Comparison of ENCODE assay signal across 1 cellular context in genomic region chr7:143391462-143392404, GRCh38.
TF ChIP-seq lines count a peak whose summit lies in the region.

No MANE protein-coding gene starts in this region.

TF ChIP-seq in HepG2, 621 proteins besides CTCF, POLR2A, EP300 and RAD21 (continued from another document and continues in another):
- TF ChIP-seq ZBTB49 (CRISPR knock-in tag; IDR thresholded peaks at IDR 0.05; ENCODE audit: borderline replicate concordance): no peak
- no peak for TF ChIP-seq ZSCAN5A (CRISPR knock-in tag; IDR thresholded peaks at IDR 0.05; ENCODE audit: borderline replicate concordance)
- peak; percentile 48; the same call in 1 of the 2 replicates for TF ChIP-seq ELF1 (CRISPR knock-in tag; IDR thresholded peaks at IDR 0.05)
- TF ChIP-seq, protein P1, sequence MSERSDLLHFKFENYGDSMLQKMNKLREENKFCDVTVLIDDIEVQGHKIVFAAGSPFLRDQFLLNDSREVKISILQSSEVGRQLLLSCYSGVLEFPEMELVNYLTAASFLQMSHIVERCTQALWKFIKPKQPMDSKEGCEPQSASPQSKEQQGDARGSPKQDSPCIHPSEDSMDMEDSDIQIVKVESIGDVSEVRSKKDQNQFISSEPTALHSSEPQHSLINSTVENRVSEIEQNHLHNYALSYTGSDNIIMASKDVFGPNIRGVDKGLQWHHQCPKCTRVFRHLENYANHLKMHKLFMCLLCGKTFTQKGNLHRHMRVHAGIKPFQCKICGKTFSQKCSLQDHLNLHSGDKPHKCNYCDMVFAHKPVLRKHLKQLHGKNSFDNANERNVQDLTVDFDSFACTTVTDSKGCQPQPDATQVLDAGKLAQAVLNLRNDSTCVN (CRISPR knock-in tag; IDR thresholded peaks at IDR 0.05; ENCODE audit: borderline replicate concordance): no peak
- no peak for TF ChIP-seq SRSF1 (optimal IDR thresholded peaks at IDR 0.05; ENCODE audit: low read depth, low read length)
- TF ChIP-seq ADNP (CRISPR knock-in tag; IDR thresholded peaks at IDR 0.05): no peak
- TF ChIP-seq SMYD3 (CRISPR knock-in tag; IDR thresholded peaks at IDR 0.05): no peak
- TF ChIP-seq NKX3-1 (CRISPR knock-in tag; IDR thresholded peaks at IDR 0.05): no peak
- TF ChIP-seq ZNF576 (CRISPR knock-in tag; IDR thresholded peaks at IDR 0.05): no peak
- no peak for TF ChIP-seq TFDP2 (CRISPR knock-in tag; IDR thresholded peaks at IDR 0.05)
- TF ChIP-seq, protein P2, sequence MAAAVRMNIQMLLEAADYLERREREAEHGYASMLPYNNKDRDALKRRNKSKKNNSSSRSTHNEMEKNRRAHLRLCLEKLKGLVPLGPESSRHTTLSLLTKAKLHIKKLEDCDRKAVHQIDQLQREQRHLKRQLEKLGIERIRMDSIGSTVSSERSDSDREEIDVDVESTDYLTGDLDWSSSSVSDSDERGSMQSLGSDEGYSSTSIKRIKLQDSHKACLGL (CRISPR knock-in tag; IDR thresholded peaks at IDR 0.05): no peak
- TF ChIP-seq AKNA (CRISPR knock-in tag; IDR thresholded peaks at IDR 0.05; ENCODE audit: borderline replicate concordance): no peak
- TF ChIP-seq ZNF878 (CRISPR knock-in tag; IDR thresholded peaks at IDR 0.05): no peak
- TF ChIP-seq MBNL3 (CRISPR knock-in tag; conservative IDR thresholded peaks at IDR 0.05): no peak
- TF ChIP-seq FOXO1 (CRISPR knock-in tag; IDR thresholded peaks at IDR 0.05): no peak
- TF ChIP-seq ZKSCAN1 (IDR thresholded peaks at IDR 0.05; ENCODE audit: low read length): no peak
- TF ChIP-seq, protein P3, sequence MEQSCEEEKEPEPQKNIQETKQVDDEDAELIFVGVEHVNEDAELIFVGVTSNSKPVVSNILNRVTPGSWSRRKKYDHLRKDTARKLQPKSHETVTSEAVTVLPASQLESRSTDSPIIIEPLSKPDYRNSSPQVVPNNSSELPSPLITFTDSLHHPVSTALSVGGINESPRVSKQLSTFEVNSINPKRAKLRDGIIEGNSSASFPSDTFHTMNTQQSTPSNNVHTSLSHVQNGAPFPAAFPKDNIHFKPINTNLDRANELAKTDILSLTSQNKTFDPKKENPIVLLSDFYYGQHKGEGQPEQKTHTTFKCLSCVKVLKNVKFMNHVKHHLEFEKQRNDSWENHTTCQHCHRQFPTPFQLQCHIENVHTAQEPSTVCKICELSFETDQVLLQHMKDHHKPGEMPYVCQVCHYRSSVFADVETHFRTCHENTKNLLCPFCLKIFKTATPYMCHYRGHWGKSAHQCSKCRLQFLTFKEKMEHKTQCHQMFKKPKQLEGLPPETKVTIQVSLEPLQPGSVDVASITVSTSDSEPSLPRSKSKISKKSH (CRISPR knock-in tag; IDR thresholded peaks at IDR 0.05; ENCODE audit: borderline replicate concordance): no peak
- TF ChIP-seq ZNF639 (CRISPR knock-in tag; conservative IDR thresholded peaks at IDR 0.05): no peak
- TF ChIP-seq ZNF18 (CRISPR knock-in tag; IDR thresholded peaks at IDR 0.05; ENCODE audit: insufficient replicate concordance): no peak
- TF ChIP-seq ZNF530 (CRISPR knock-in tag; IDR thresholded peaks at IDR 0.05; ENCODE audit: low read depth): no peak
- TF ChIP-seq, protein P4, sequence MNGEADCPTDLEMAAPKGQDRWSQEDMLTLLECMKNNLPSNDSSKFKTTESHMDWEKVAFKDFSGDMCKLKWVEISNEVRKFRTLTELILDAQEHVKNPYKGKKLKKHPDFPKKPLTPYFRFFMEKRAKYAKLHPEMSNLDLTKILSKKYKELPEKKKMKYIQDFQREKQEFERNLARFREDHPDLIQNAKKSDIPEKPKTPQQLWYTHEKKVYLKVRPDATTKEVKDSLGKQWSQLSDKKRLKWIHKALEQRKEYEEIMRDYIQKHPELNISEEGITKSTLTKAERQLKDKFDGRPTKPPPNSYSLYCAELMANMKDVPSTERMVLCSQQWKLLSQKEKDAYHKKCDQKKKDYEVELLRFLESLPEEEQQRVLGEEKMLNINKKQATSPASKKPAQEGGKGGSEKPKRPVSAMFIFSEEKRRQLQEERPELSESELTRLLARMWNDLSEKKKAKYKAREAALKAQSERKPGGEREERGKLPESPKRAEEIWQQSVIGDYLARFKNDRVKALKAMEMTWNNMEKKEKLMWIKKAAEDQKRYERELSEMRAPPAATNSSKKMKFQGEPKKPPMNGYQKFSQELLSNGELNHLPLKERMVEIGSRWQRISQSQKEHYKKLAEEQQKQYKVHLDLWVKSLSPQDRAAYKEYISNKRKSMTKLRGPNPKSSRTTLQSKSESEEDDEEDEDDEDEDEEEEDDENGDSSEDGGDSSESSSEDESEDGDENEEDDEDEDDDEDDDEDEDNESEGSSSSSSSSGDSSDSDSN (CRISPR knock-in tag; IDR thresholded peaks at IDR 0.05): no peak
- TF ChIP-seq MTF1 (CRISPR knock-in tag; IDR thresholded peaks at IDR 0.05): no peak
- TF ChIP-seq EED (CRISPR knock-in tag; IDR thresholded peaks at IDR 0.05): no peak
- no peak for TF ChIP-seq PHF20 (CRISPR knock-in tag; IDR thresholded peaks at IDR 0.05)
- no peak for TF ChIP-seq ZNF264 (CRISPR knock-in tag; IDR thresholded peaks at IDR 0.05)
- TF ChIP-seq RNF219 (CRISPR knock-in tag; IDR thresholded peaks at IDR 0.05): no peak
- no peak for TF ChIP-seq TEAD2 (CRISPR knock-in tag; IDR thresholded peaks at IDR 0.05)
- 0 out of 2 replicates have a peak, but pooled peaks have one; percentile 58 for TF ChIP-seq TRAFD1 (CRISPR knock-in tag; IDR thresholded peaks at IDR 0.05; ENCODE audit: borderline replicate concordance)
